1 cellular context compared by ENCODE assay signal in genomic region chr2:144430722-144431163, GRCh38.
A peak's percentile ranks its signal among the peaks of the same experiment; 100 is the strongest.
TF ChIP-seq lines count a peak whose summit lies in the region.

No MANE protein-coding gene starts in this region.

TF ChIP-seq in HEK293, 187 proteins besides CTCF, POLR2A, EP300 and RAD21 (continued from another document and continues in another):
- TF ChIP-seq ZNF518A (tag by site-specific recombination; conservative IDR thresholded peaks at IDR 0.05; ENCODE audit: low read depth) (0 out of 2 replicates have a peak, but pooled peaks have one; percentile 14), ZNF645 (tag by site-specific recombination; IDR thresholded peaks at IDR 0.05) (no peak), ZNF140 (tag by site-specific recombination; IDR thresholded peaks at IDR 0.05) (no peak), TSHZ1 (tag by site-specific recombination; IDR thresholded peaks at IDR 0.05; ENCODE audit: borderline replicate concordance) (0 out of 2 replicates have a peak, but pooled peaks have one; percentile 59), ZFP37 (tag by site-specific recombination; IDR thresholded peaks at IDR 0.05) (0 out of 2 replicates have a peak, but pooled peaks have one; percentile 27), ZNF639 (tag by site-specific recombination; IDR thresholded peaks at IDR 0.05) (0 out of 2 replicates have a peak, but pooled peaks have one; percentile 35), ZBTB17 (tag by site-specific recombination; IDR thresholded peaks at IDR 0.05) (no peak), ZFP69B (tag by site-specific recombination; IDR thresholded peaks at IDR 0.05) (0 out of 2 replicates have a peak, but pooled peaks have one; percentile 17), PRDM10 (tag by site-specific recombination; IDR thresholded peaks at IDR 0.05) (peak; percentile 38; the same call in 1 of the 2 replicates), ZNF2 (tag by site-specific recombination; IDR thresholded peaks at IDR 0.05) (peak; percentile 75; the same call in 1 of the 2 replicates), ZNF792 (tag by site-specific recombination; IDR thresholded peaks at IDR 0.05) (no peak), ZNF202 (tag by site-specific recombination; IDR thresholded peaks at IDR 0.05; ENCODE audit: borderline replicate concordance) (no peak), ZNF362 (tag by site-specific recombination; IDR thresholded peaks at IDR 0.05) (peak; percentile 96), ZNF157 (tag by site-specific recombination; IDR thresholded peaks at IDR 0.05) (no peak), SP7 (tag by site-specific recombination; IDR thresholded peaks at IDR 0.05) (peak; percentile 52; the same call in 1 of the 2 replicates), GLIS1 (tag by site-specific recombination; IDR thresholded peaks at IDR 0.05) (peak; percentile 28; the same call in 1 of the 2 replicates), ZNF354C (tag by site-specific recombination; IDR thresholded peaks at IDR 0.05; ENCODE audit: borderline replicate concordance, low read depth) (no peak), HIC1 (tag by site-specific recombination; IDR thresholded peaks at IDR 0.05) (peak; percentile 62), OSR2 (tag by site-specific recombination; IDR thresholded peaks at IDR 0.05) (peak; percentile 45; the same call in 1 of the 2 replicates), ZNF398 (tag by site-specific recombination; IDR thresholded peaks at IDR 0.05) (peak; percentile 67), ZNF335 (tag by site-specific recombination; conservative IDR thresholded peaks at IDR 0.05) (peak; percentile 25; the same call in 1 of the 2 replicates), ZSCAN4 (tag by site-specific recombination; IDR thresholded peaks at IDR 0.05) (peak; percentile 42; the same call in 1 of the 2 replicates), ZNF629 (tag by site-specific recombination; IDR thresholded peaks at IDR 0.05) (peak; percentile 97), ZNF558 (tag by site-specific recombination; IDR thresholded peaks at IDR 0.05) (peak; percentile 20; the same call in 1 of the 2 replicates), KLF8 (tag by site-specific recombination; IDR thresholded peaks at IDR 0.05) (peak; percentile 23; the same call in 1 of the 2 replicates), ZBTB49 (tag by site-specific recombination; IDR thresholded peaks at IDR 0.05; ENCODE audit: low read depth) (no peak)
